ENCODE assay signal across 1 cellular context in genomic region chr21:46390603-46391545, GRCh38.
TF ChIP-seq lines count a peak whose summit lies in the region.

No MANE protein-coding gene starts in this region.

TF ChIP-seq in K562, 482 proteins besides CTCF, POLR2A, EP300 and RAD21 (continued from another document):
- TF ChIP-seq ZNF398 (CRISPR knock-in tag; IDR thresholded peaks at IDR 0.05) = no peak
- no peak for TF ChIP-seq IRF9 (tag; IDR thresholded peaks at IDR 0.05)
- no peak for TF ChIP-seq MYBL2 (IDR thresholded peaks at IDR 0.05; ENCODE audit: low read depth)
- no peak for TF ChIP-seq MYBL2 (CRISPR knock-in tag; IDR thresholded peaks at IDR 0.05; ENCODE audit: borderline replicate concordance)
TF ChIP-seq in K562: peak in this region for 1.
